In the genomic region with DNA sequence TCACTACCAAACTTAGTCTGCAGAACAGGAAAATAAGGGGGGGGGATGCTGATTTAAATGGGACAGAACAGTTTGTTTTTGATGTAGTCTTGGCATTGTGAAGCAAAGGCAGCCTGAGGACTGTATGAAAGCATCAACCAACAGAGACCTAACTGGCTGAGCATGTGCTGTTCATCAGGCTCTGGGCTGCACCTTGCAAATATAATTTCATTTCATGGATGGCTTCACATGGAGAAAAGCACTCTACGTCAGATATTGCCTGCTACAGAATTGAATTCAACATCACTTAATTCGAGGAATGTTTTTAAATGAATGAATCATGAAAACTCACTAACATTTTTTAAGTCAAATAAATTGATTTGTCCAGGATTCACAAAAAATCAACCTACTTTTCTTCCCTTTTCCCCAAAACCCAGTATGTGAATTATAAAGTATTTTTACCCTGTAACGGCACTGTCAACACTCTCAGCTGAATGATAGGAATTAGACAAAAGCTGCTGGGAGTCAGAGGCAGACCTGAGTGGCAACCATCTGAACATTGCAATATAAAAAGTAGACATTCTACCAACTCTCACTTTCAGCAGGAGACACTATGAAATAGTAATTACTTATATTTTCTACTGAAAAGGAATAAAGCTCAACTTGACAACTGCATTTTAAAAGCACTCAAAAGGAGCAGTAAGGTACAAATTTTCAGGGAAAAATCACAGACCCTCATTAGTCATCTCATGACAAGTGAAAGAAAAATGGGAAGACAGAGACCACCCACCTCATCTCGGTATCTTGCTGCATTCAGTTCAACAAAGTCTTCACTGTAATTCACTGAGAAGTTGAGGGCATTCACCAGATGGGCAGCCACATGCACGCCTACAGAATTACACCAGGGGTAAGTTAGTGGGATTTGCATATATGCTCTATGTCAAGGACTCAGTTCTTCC, we compare ENCODE assay signal across 1 cellular context.
TF ChIP-seq lines count a peak whose summit lies in the region.

No MANE protein-coding gene starts in this region.

TF ChIP-seq in HepG2, 621 proteins besides CTCF, POLR2A, EP300 and RAD21 (continued from another document):
- TF ChIP-seq SNAI1 (CRISPR knock-in tag; IDR thresholded peaks at IDR 0.05; ENCODE audit: borderline replicate concordance): no peak
- TF ChIP-seq ESRRA (CRISPR knock-in tag; IDR thresholded peaks at IDR 0.05; ENCODE audit: low read depth): no peak
- TF ChIP-seq ELF1 (CRISPR knock-in tag; IDR thresholded peaks at IDR 0.05): no peak
- TF ChIP-seq NR1H2 (CRISPR knock-in tag; IDR thresholded peaks at IDR 0.05; ENCODE audit: borderline replicate concordance, low read depth): no peak
- no peak for TF ChIP-seq HNF1A (IDR thresholded peaks at IDR 0.05; ENCODE audit: low read depth)
- no peak for TF ChIP-seq HNF1A (CRISPR knock-in tag; IDR thresholded peaks at IDR 0.05; ENCODE audit: borderline replicate concordance)
- TF ChIP-seq SPEN (CRISPR knock-in tag; IDR thresholded peaks at IDR 0.05; ENCODE audit: low read depth): no peak
- no peak for TF ChIP-seq ATF5 (CRISPR knock-in tag; IDR thresholded peaks at IDR 0.05; ENCODE audit: low read depth)
- TF ChIP-seq ZMAT3 (CRISPR knock-in tag; conservative IDR thresholded peaks at IDR 0.05): no peak
